In genomic region chr10:79904671-79905321, GRCh38 we compare ENCODE assay signal across 8 cellular contexts. TPM values are rescaled to one million over a fixed set of nuclear protein-coding genes. Genes with fewer than 3 reads are reported as not detected.
DNase-seq lines count a peak whose midpoint lies in the region; ATAC-seq and TF ChIP-seq lines count a peak whose summit lies in the region.

No MANE protein-coding gene starts in this region.

- H3K27ac ChIP-seq in PC-3 (ENCODE audit: low read length): peak overlapping the region; percentile 1; the same call in 1 of the 2 replicates
- H3K27ac ChIP-seq in gastroesophageal sphincter: peak overlapping the region in 3 of 4 donors; percentile 82 to 84 (median 83)
- no peak overlapping the region for H3K27ac ChIP-seq in neuronal stem cell (replicated peaks; ENCODE audit: low read length)
- H3K27ac ChIP-seq in thoracic aorta: peak overlapping the region; percentile 75 to 82

- WGBS in gastroesophageal sphincter (ENCODE audit: low coverage in 1 of 2), 2 donors: 0% methylated on average over 10 of the region's 58 CpGs; no CpG with 5 or more reads in 1 of the 2 donors
- WGBS in neuronal stem cell (ENCODE audit: extremely low coverage in 2 of 2, insufficient read length in 2 of 2, insufficient replicate concordance in 1 of 2), 2 donors: no CpG with 5 or more reads among the region's 58 CpGs

- no TSS peak for BruUV-seq in PC-3 (replicated peaks; lab: Mats Ljungman, UMichigan)

- peaks cover 8% of the 10 kb centered on the region; the same call in 1 of the 2 replicates for H3K4me1 ChIP-seq in PC-3 (ENCODE audit: insufficient read depth, low read length)
- peaks cover 0 to 11% (median 4%) of the 10 kb centered on the region in 3 donors for H3K4me1 ChIP-seq in gastroesophageal sphincter
- peaks cover 2% of the 10 kb centered on the region in 2 donors for H3K4me1 ChIP-seq in neuronal stem cell (ENCODE audit: control insufficient read depth in 2 of 2, insufficient read depth in 1 of 2, low read depth in 1 of 2, low read length in 2 of 2)
- peaks cover 0 to 3% of the 10 kb centered on the region in 2 donors for H3K4me1 ChIP-seq in thoracic aorta (ENCODE audit: control insufficient read depth in 1 of 2, low read depth in 2 of 2)

- in situ Hi-C loops in Caki2 (cut with HindIII; ENCODE audit: low pct_unique_long_range_greater_than_20kb, low sequenced_read_pairs): no loop called here

- H3K79me1 ChIP-seq in neuronal stem cell (ENCODE audit: low read depth, low read length): no peaks in the 10 kb centered on the region

- H3K9ac ChIP-seq in PC-3 (ENCODE audit: low read length) (peak overlapping the region; percentile 65), neuronal stem cell (ENCODE audit: low read depth, low read length, poor library complexity) (peak overlapping the region; percentile 84)

- H3K9me3 ChIP-seq in PC-3 (ENCODE audit: low read length) (no peaks in the 10 kb centered on the region), gastroesophageal sphincter (no peaks in the 10 kb centered on the region), neuronal stem cell (replicated peaks in 1 of 2; ENCODE audit: control insufficient read depth in 2 of 2, insufficient read depth in 1 of 2, low read depth in 1 of 2, low read length in 2 of 2) (no peaks in the 10 kb centered on the region), thoracic aorta (no peaks in the 10 kb centered on the region)

- no peaks in the 10 kb centered on the region for H3K79me2 ChIP-seq in PC-3 (ENCODE audit: low read length)

- H2BK5ac ChIP-seq in neuronal stem cell (ENCODE audit: low read length): no peak overlapping the region

- no peak overlapping the region for H2AK5ac ChIP-seq in neuronal stem cell (ENCODE audit: low read depth, low read length)

- H4K20me1 ChIP-seq in PC-3 (ENCODE audit: low read length): no peaks in the 10 kb centered on the region

- H3K27me3 ChIP-seq in PC-3 (ENCODE audit: low read length) (0 out of 2 replicates have a peak, but pooled peaks cover 8% of the 10 kb centered on the region), gastroesophageal sphincter (no peaks in the 10 kb centered on the region), neuronal stem cell (ENCODE audit: control insufficient read depth in 3 of 3, insufficient read depth in 3 of 3, low read depth in 1 of 3, low read length in 3 of 3) (no peaks in the 10 kb centered on the region), thoracic aorta (replicated peaks; ENCODE audit: insufficient read depth) (no peaks in the 10 kb centered on the region)

- peak overlapping the region; percentile 95 for H2AFZ ChIP-seq in PC-3 (ENCODE audit: low read length)
- H2AFZ ChIP-seq in neuronal stem cell (ENCODE audit: low read length): peak overlapping the region; percentile 100

- H3K36me3 ChIP-seq in PC-3 (ENCODE audit: low read depth, low read length): no peaks in the 10 kb centered on the region
- H3K36me3 ChIP-seq in gastroesophageal sphincter: no peaks in the 10 kb centered on the region
- H3K36me3 ChIP-seq in neuronal stem cell (replicated peaks in 1 of 2; ENCODE audit: control insufficient read depth in 2 of 2, insufficient read depth in 2 of 2, low read length in 2 of 2): peaks cover 0 to 10% of the 10 kb centered on the region in 2 donors
- H3K36me3 ChIP-seq in thoracic aorta: no peaks in the 10 kb centered on the region

- no peak overlapping the region for H4K8ac ChIP-seq in neuronal stem cell (ENCODE audit: low read depth, low read length)

- peak overlapping the region; percentile 93 for H3K23ac ChIP-seq in neuronal stem cell (ENCODE audit: low read depth, low read length, poor library complexity)

- H3K4me2 ChIP-seq in PC-3 (ENCODE audit: low read length) (peak overlapping the region; percentile 78), neuronal stem cell (ENCODE audit: insufficient read depth, low read length, poor library complexity, severe bottlenecking) (peak overlapping the region; percentile 69)

- TF ChIP-seq POLR2A in gastroesophageal sphincter (IDR thresholded peaks at IDR 0.05): no peak

- POLR2A ChIA-PET in PC-3 (lab: Charles Lee; ENCODE audit: unreplicated experiment): no interaction called here

- intact Hi-C loops in PC-3 (cut with micrococcal nuclease): no loop called here

- H2BK12ac ChIP-seq in neuronal stem cell (ENCODE audit: low read length): no peak overlapping the region

- no peaks in the 10 kb centered on the region for H3K9me2 ChIP-seq in PC-3 (replicated peaks; ENCODE audit: low read length)

- no peak for TF ChIP-seq CTCF in PC-3 (conservative IDR thresholded peaks at IDR 0.05; ENCODE audit: low read depth, low read length)
- TF ChIP-seq CTCF in gastroesophageal sphincter (IDR thresholded peaks at IDR 0.05): no peak
- TF ChIP-seq CTCF in thoracic aorta (IDR thresholded peaks at IDR 0.05): no peak

- peak; percentile 54 for DNase-seq in Caki2 (ENCODE audit: low read depth)
- DNase-seq in PC-3: peak; percentile 91
- peak; percentile 28 for DNase-seq in activated gamma-delta T cell treated with Interleukin-2 at 50 U/mL for 16 hours
- peak; percentile 58 for DNase-seq in neuronal stem cell (ENCODE audit: low spot score)
- DNase-seq in thoracic aorta (ENCODE audit: low spot score): no peak
- DNase-seq in AML-193 (lab: John Stamatoyannopoulos, UW): no peak

- ATAC-seq in HG02870 (IDR thresholded peaks at IDR 0.05; ENCODE audit: unreplicated experiment) (peak; percentile 54), PC-3 (peak; percentile 91), gastroesophageal sphincter (peak; percentile 94), thoracic aorta (ENCODE audit: insufficient number of reproducible peaks, low FRiP score, low read depth) (peak; percentile 70)

- peak overlapping the region; percentile 89 for H2BK15ac ChIP-seq in neuronal stem cell (ENCODE audit: low read length)

- H4K91ac ChIP-seq in neuronal stem cell (ENCODE audit: low read depth, low read length, poor library complexity): no peak overlapping the region

- H3K4me3 ChIP-seq in PC-3 (ENCODE audit: low read length): peak overlapping the region; percentile 75
- H3K4me3 ChIP-seq in gastroesophageal sphincter: peak overlapping the region; percentile 37 to 71
- H3K4me3 ChIP-seq in neuronal stem cell (ENCODE audit: low read length in 2 of 2): peak overlapping the region; percentile 59 to 96
- H3K4me3 ChIP-seq in thoracic aorta: peak overlapping the region; percentile 77

- H2BK120ac ChIP-seq in neuronal stem cell (ENCODE audit: low read depth, low read length): peak overlapping the region; percentile 91

- peak overlapping the region; percentile 21 for H3K14ac ChIP-seq in neuronal stem cell (ENCODE audit: low read length)

- H3K4ac ChIP-seq in neuronal stem cell (ENCODE audit: low read length): peak overlapping the region; percentile 66

- no peak for TF ChIP-seq EP300 in gastroesophageal sphincter (IDR thresholded peaks at IDR 0.05)

- no peaks in the 10 kb centered on the region for H3F3A ChIP-seq in PC-3 (ENCODE audit: low read length, unreplicated experiment)

- CTCF ChIA-PET in PC-3 (lab: Charles Lee): interaction anchor here (0.9 kb wide), 1 partner anchor 10 kb away, joined by 3 read pairs; no protein-coding TSS in a partner anchor

- peak overlapping the region; percentile 98 for H3K18ac ChIP-seq in neuronal stem cell (ENCODE audit: low read length)

RNA-seq across cellular contexts. Expression of gene SFTPD, which starts 44.1 kb away (rescaled TPM):
- total RNA-seq in Caki2 (2014; rRNA removed; shearing (Covaris generic); ENCODE audit: low replicate concordance): 2.8 TPM in 1 of 2 replicates, not detected in the other
- total RNA-seq in PC-3 (2014; rRNA removed) (not detected in 2 replicates), gastroesophageal sphincter (1 to 10 TPM in 3 of 4 donors, not detected in 1; 1.7 to 2.7 (median 2.2) TPM), thoracic aorta (1 to 10 TPM in 1 of 2 donors, not detected in 1; 2.6 TPM)
- 0.08 TPM for polyA plus RNA-seq in neuronal stem cell (2013, experiment 1 of 2)
- polyA plus RNA-seq in neuronal stem cell (2013, experiment 2 of 2): 0.08 TPM

Comparison
In these comparisons a context has a peak if more than half of its experiments do, and no peak if none do; other contexts are left out.
1. DNase-seq: peak in Caki2 (single experiment), PC-3 (single experiment), activated gamma-delta T cell treated with Interleukin-2 at 50 U/mL for 16 hours (single experiment) and neuronal stem cell (single experiment); none in thoracic aorta (single experiment) and AML-193 (0 of 2).
2. Peak in every context shown above with its lines, with median percentiles within 50 percentile points of each other: ATAC-seq and H3K4me3 ChIP-seq.